ENCODE assay signal across 8 cellular contexts in genomic region chr17:82050761-82051641, GRCh38. TPM values are rescaled to one million over a fixed set of nuclear protein-coding genes. Genes with fewer than 3 reads are reported as not detected.
A peak's percentile ranks its signal among the peaks of the same experiment; 100 is the strongest.
DNase-seq lines count a peak whose midpoint lies in the region; ATAC-seq and TF ChIP-seq lines count a peak whose summit lies in the region.

No MANE protein-coding gene starts in this region.

- CTCF ChIA-PET in A673 (lab: Charles Lee): interaction anchor here (0.5 to 1.7 kb wide), 2 partner anchors 10 to 13 kb away, joined by 4 to 5 read pairs; partner anchors contain the start of gene DCXR

- H3K36me3 Mint-ChIP-seq in activated naive CD8-positive, alpha-beta T cell treated with anti-CD3 and anti-CD28 coated beads, Interleukin-2, amount 10 ng/mL, durations not matched to agents 7 days and 5 days: peaks cover 2% of the 10 kb centered on the region

- H3K9ac ChIP-seq in iPS-18a (ENCODE audit: low read length): no peak overlapping the region

- peaks cover 43% of the 10 kb centered on the region for H3K36me3 ChIP-seq in A673 (ENCODE audit: insufficient read depth, low read length, poor library complexity, severe bottlenecking)
- H3K36me3 ChIP-seq in iPS-18a (ENCODE audit: control insufficient read depth, low read depth, low read length): peaks cover 25% of the 10 kb centered on the region

- peak overlapping the region; percentile 72 for H3K27ac ChIP-seq in A673 (ENCODE audit: low read depth, low read length, poor library complexity, severe bottlenecking)
- no peak overlapping the region for H3K27ac ChIP-seq in iPS-18a (ENCODE audit: low read length)

- peaks cover 9% of the 10 kb centered on the region for H3K4me1 ChIP-seq in A673 (ENCODE audit: insufficient read depth, low read length, poor library complexity, severe bottlenecking)
- no peaks in the 10 kb centered on the region for H3K4me1 ChIP-seq in iPS-18a (ENCODE audit: control insufficient read depth, low read depth, low read length)

- H3K4me3 ChIP-seq in A673 (ENCODE audit: low read depth, low read length, poor library complexity, severe bottlenecking) (peak overlapping the region; percentile 96), iPS-18a (ENCODE audit: low read length) (peak overlapping the region; percentile 52)

- H3K4me3 Mint-ChIP-seq in activated naive CD8-positive, alpha-beta T cell treated with anti-CD3 and anti-CD28 coated beads, Interleukin-2, amount 10 ng/mL, durations not matched to agents 7 days and 5 days: peak overlapping the region; percentile 86
- H3K4me3 Mint-ChIP-seq in stimulated activated naive CD8-positive, alpha-beta T cell treated with anti-CD3 and anti-CD28 coated beads, Interleukin-15, amount 100 ng/mL, for 72 hours: peak overlapping the region; percentile 93 to 97

- H3K27ac Mint-ChIP-seq in activated naive CD8-positive, alpha-beta T cell treated with anti-CD3 and anti-CD28 coated beads, Interleukin-2, amount 10 ng/mL, durations not matched to agents 7 days and 5 days: peak overlapping the region; percentile 86
- H3K27ac Mint-ChIP-seq in stimulated activated naive CD8-positive, alpha-beta T cell treated with anti-CD3 and anti-CD28 coated beads, Interleukin-15, amount 100 ng/mL, for 72 hours: peak overlapping the region; percentile 91 to 97

- intact Hi-C loops in A673 (cut with micrococcal nuclease; ENCODE audit: unreplicated experiment): no loop called here

- BruUV-seq in A673 (replicated peaks; lab: Mats Ljungman, UMichigan): no TSS peak

- H3K9me3 ChIP-seq in A673 (ENCODE audit: low read depth, low read length, poor library complexity, severe bottlenecking): no peaks in the 10 kb centered on the region
- H3K9me3 ChIP-seq in iPS-18a (ENCODE audit: control insufficient read depth, low read depth, low read length): no peaks in the 10 kb centered on the region

- POLR2A ChIA-PET in A673 (lab: Charles Lee; ENCODE audit: low non-redundant PET): interaction anchor here (0.6 kb wide), 2 partner anchors 37 to 185 kb away, joined by 4 read pairs; no protein-coding TSS in a partner anchor
- POLR2A ChIA-PET in activated naive CD8-positive, alpha-beta T cell treated with anti-CD3 and anti-CD28 coated beads, Interleukin-2, amount 10 ng/mL, durations not matched to agents 7 days and 5 days (lab: Charles Lee): interaction anchor here (0.6 to 1.7 kb wide), 6 partner anchors 13 to 56 kb away, joined by 3 to 8 read pairs (median 5); partner anchors contain the start of genes DCXR and FASN

- peak; percentile 14 for ATAC-seq in GM21528 (IDR thresholded peaks at IDR 0.05; ENCODE audit: low FRiP score, unreplicated experiment)
- ATAC-seq in activated naive CD8-positive, alpha-beta T cell treated with anti-CD3 and anti-CD28 coated beads, Interleukin-2, amount 10 ng/mL, durations not matched to agents 7 days and 5 days (ENCODE audit: low read depth): peak; percentile 5
- ATAC-seq in stimulated activated naive CD8-positive, alpha-beta T cell treated with anti-CD3 and anti-CD28 coated beads, Interleukin-15, amount 100 ng/mL, for 72 hours: peak; percentile 18
- no peak for ATAC-seq in HG02571 (IDR thresholded peaks at IDR 0.05; ENCODE audit: unreplicated experiment)

- no peaks in the 10 kb centered on the region for H3K27me3 Mint-ChIP-seq in activated naive CD8-positive, alpha-beta T cell treated with anti-CD3 and anti-CD28 coated beads, Interleukin-2, amount 10 ng/mL, durations not matched to agents 7 days and 5 days
- H3K27me3 Mint-ChIP-seq in stimulated activated naive CD8-positive, alpha-beta T cell treated with anti-CD3 and anti-CD28 coated beads, Interleukin-15, amount 100 ng/mL, for 72 hours: no peaks in the 10 kb centered on the region

- H3K27me3 ChIP-seq in A673 (replicated peaks; ENCODE audit: insufficient read depth, low read depth, low read length, poor library complexity) (no peaks in the 10 kb centered on the region), iPS-18a (ENCODE audit: control insufficient read depth, insufficient read depth, low read length) (no peaks in the 10 kb centered on the region)

- DNase-seq in A673 (ENCODE audit: low spot score) (no peak), AG08396 (ENCODE audit: low spot score) (no peak), NCI-H2196 (lab: John Stamatoyannopoulos, UW; ENCODE audit: unreplicated experiment) (no peak)
- no peak for DNase-seq in activated naive CD8-positive, alpha-beta T cell treated with anti-CD3 and anti-CD28 coated beads, Interleukin-2, amount 10 ng/mL, durations not matched to agents 7 days and 5 days
- DNase-seq in stimulated activated naive CD8-positive, alpha-beta T cell treated with anti-CD3 and anti-CD28 coated beads, Interleukin-15, amount 100 ng/mL, for 72 hours: no peak

- H3K9me3 Mint-ChIP-seq in activated naive CD8-positive, alpha-beta T cell treated with anti-CD3 and anti-CD28 coated beads, Interleukin-2, amount 10 ng/mL, durations not matched to agents 7 days and 5 days: no peaks in the 10 kb centered on the region
- no peaks in the 10 kb centered on the region for H3K9me3 Mint-ChIP-seq in stimulated activated naive CD8-positive, alpha-beta T cell treated with anti-CD3 and anti-CD28 coated beads, Interleukin-15, amount 100 ng/mL, for 72 hours

- no peak for TF ChIP-seq CTCF in A673 (conservative IDR thresholded peaks at IDR 0.05; ENCODE audit: low read depth, low read length)

- peaks cover 9% of the 10 kb centered on the region for H3K4me1 Mint-ChIP-seq in activated naive CD8-positive, alpha-beta T cell treated with anti-CD3 and anti-CD28 coated beads, Interleukin-2, amount 10 ng/mL, durations not matched to agents 7 days and 5 days
- H3K4me1 Mint-ChIP-seq in stimulated activated naive CD8-positive, alpha-beta T cell treated with anti-CD3 and anti-CD28 coated beads, Interleukin-15, amount 100 ng/mL, for 72 hours: peaks cover 38% of the 10 kb centered on the region

RNA-seq across cellular contexts. Expression of gene RFNG, which starts 0.6 kb away (rescaled TPM):
- total RNA-seq in A673 (2021): 31.5 and 39.4 TPM in 2 replicates
- total RNA-seq in activated naive CD8-positive, alpha-beta T cell treated with anti-CD3 and anti-CD28 coated beads, Interleukin-2, amount 10 ng/mL, durations not matched to agents 7 days and 5 days: 10 to 100 TPM; 28.7 to 28.8 TPM

RNA-seq across cellular contexts. Expression of gene GPS1, which starts 0.7 kb away (rescaled TPM):
- 162 and 192 TPM in 2 replicates for total RNA-seq in A673 (2021)
- 10 to 100 TPM; 76.0 to 79.8 TPM for total RNA-seq in activated naive CD8-positive, alpha-beta T cell treated with anti-CD3 and anti-CD28 coated beads, Interleukin-2, amount 10 ng/mL, durations not matched to agents 7 days and 5 days

RNA-seq across cellular contexts. Expression of gene DCXR, which starts 13.5 kb away (rescaled TPM):
- 140 and 191 TPM in 2 replicates for total RNA-seq in A673 (2021)
- 100 to 1,000 TPM; 110 to 115 TPM for total RNA-seq in activated naive CD8-positive, alpha-beta T cell treated with anti-CD3 and anti-CD28 coated beads, Interleukin-2, amount 10 ng/mL, durations not matched to agents 7 days and 5 days

RNA-seq across cellular contexts. Expression of gene DUS1L, which starts 14.6 kb away (rescaled TPM):
- 139 and 143 TPM in 2 replicates for total RNA-seq in A673 (2021)
- 100 to 1,000 TPM; 126 to 130 TPM for total RNA-seq in activated naive CD8-positive, alpha-beta T cell treated with anti-CD3 and anti-CD28 coated beads, Interleukin-2, amount 10 ng/mL, durations not matched to agents 7 days and 5 days

RNA-seq across cellular contexts. Expression of gene RAC3, which starts 19.5 kb away (rescaled TPM):
- total RNA-seq in A673 (2021): 24.8 and 42.0 TPM in 2 replicates
- total RNA-seq in activated naive CD8-positive, alpha-beta T cell treated with anti-CD3 and anti-CD28 coated beads, Interleukin-2, amount 10 ng/mL, durations not matched to agents 7 days and 5 days: 1 to 10 TPM; 6.7 to 7.6 TPM
